23 cellular contexts compared by ENCODE assay signal in genomic region chr7:85748861-85749260, GRCh38.
A peak's percentile ranks its signal among the peaks of the same experiment; 100 is the strongest.
DNase-seq lines count a peak whose midpoint lies in the region; ATAC-seq, FAIRE-seq and TF ChIP-seq lines count a peak whose summit lies in the region.
"Had no signal": no experiment of that assay in that cellular context is flagged by ENCODE, and none has a peak within 500 bp of the region (broad histone marks: within the 10 kb centered on the region; RNA-seq: fewer than 3 reads in every experiment).

No MANE protein-coding gene starts in this region.

- H3K4me1 ChIP-seq in right lobe of liver: no peaks in the 10 kb centered on the region
- no peaks in the 10 kb centered on the region for H3K4me1 ChIP-seq in HepG2 (ENCODE audit: insufficient read depth, low read length)
- H3K4me1 ChIP-seq in transverse colon: peaks cover 0 to 8% (median 3%) of the 10 kb centered on the region in 4 donors
- H3K4me1 ChIP-seq: Caco-2, HAP-1, SJCRH30 had no signal

- TF ChIP-seq POLR2A in right lobe of liver (IDR thresholded peaks at IDR 0.05) (no peak), HepG2 (IDR thresholded peaks at IDR 0.05; ENCODE audit: insufficient read depth in 1 of 2, low read depth in 2 of 2, low read length in 2 of 2) (no peak), transverse colon (IDR thresholded peaks at IDR 0.05) (no peak)

- no TSS peak for BruUV-seq in HepG2 (replicated peaks; lab: Mats Ljungman, UMichigan)

- H3K27ac ChIP-seq in right lobe of liver: no peak overlapping the region
- no peak overlapping the region for H3K27ac ChIP-seq in HepG2 (ENCODE audit: extremely low read length, insufficient read depth, low read length)
- no peak overlapping the region for H3K27ac ChIP-seq in transverse colon
- H3K27ac ChIP-seq: GM23248, HL-60, SJCRH30 had no signal

- H3K4me3 ChIP-seq in right lobe of liver: no peak overlapping the region
- no peak overlapping the region for H3K4me3 ChIP-seq in HepG2 (replicated peaks in 1 of 3; ENCODE audit: insufficient read depth in 1 of 3, low read depth in 2 of 3, low read length in 3 of 3)
- H3K4me3 ChIP-seq in transverse colon: no peak overlapping the region
- H3K4me3 ChIP-seq: GM23248, HAP-1, SJCRH30 had no signal

- no peak overlapping the region for H3K9ac ChIP-seq in HepG2 (ENCODE audit: insufficient read depth, low read depth, low read length)
- H3K9ac ChIP-seq: GM23248 had no signal

- no peak for FAIRE-seq in HepG2 (lab: Jason Lieb, UNC)

- TF ChIP-seq CTCF in right lobe of liver (IDR thresholded peaks at IDR 0.05) (no peak), HepG2 (CRISPR knock-in tag; IDR thresholded peaks at IDR 0.05) (no peak), transverse colon (IDR thresholded peaks at IDR 0.05) (no peak), GM20000 (IDR thresholded peaks at IDR 0.05; ENCODE audit: extremely low read depth, missing control alignments) (no peak)

- no peaks in the 10 kb centered on the region for H3K9me3 ChIP-seq in right lobe of liver
- H3K9me3 ChIP-seq in HepG2 (ENCODE audit: low read length): peaks cover 23% of the 10 kb centered on the region
- H3K9me3 ChIP-seq in transverse colon: peaks cover 5 to 20% of the 10 kb centered on the region in 2 donors
- H3K9me3 ChIP-seq: HAP-1, SJCRH30 had no signal

- WGBS in right lobe of liver (ENCODE audit: insufficient coverage, low coverage, low lambda C conversion rate, missing lambda C conversion rate): 35% methylated on average over 2 of the region's 3 CpGs
- WGBS in HepG2 (ENCODE audit: low lambda C conversion rate): 0% methylated on average over 2 of the region's 3 CpGs
- WGBS in transverse colon (ENCODE audit: low coverage in 1 of 2), 2 donors: 21 to 45% methylated on average over 2 to 3 of the region's 3 CpGs

- POLR2A ChIA-PET in HepG2 (lab: Yijun Ruan, JAX): no interaction called here

- ATAC-seq in right lobe of liver (peak in 3 of 4 donors; percentile 19 to 39 (median 28)), HepG2 (no peak; the same call in 2 of the 3 replicates), GM21390 (IDR thresholded peaks at IDR 0.05; ENCODE audit: unreplicated experiment) (no peak)
- ATAC-seq: Panc1 had no signal

- CTCF ChIA-PET in HepG2 (lab: Yijun Ruan, JAX; ENCODE audit: low intra/inter-chr PET ratio, low total read pairs): interaction anchor here (0.8 kb wide), 1 partner anchor 708 kb away, joined by 3 read pairs; no protein-coding TSS in a partner anchor

- intact Hi-C loops in right lobe of liver (cut with DNase I) (no loop called here), HepG2 (cut with micrococcal nuclease; ENCODE audit: unreplicated experiment) (no loop called here), transverse colon (cut with DNase I; ENCODE audit: low total_unique reads) (no loop called here)

- H3K36me3 ChIP-seq in right lobe of liver: no peaks in the 10 kb centered on the region
- H3K36me3 ChIP-seq in HepG2 (replicated peaks in 1 of 2; ENCODE audit: control insufficient read depth in 1 of 2, insufficient read depth in 2 of 2, low read length in 2 of 2): no peaks in the 10 kb centered on the region
- no peaks in the 10 kb centered on the region for H3K36me3 ChIP-seq in transverse colon
- H3K36me3 ChIP-seq: HAP-1, SJCRH30 had no signal

- H3K4me2 ChIP-seq in HepG2 (ENCODE audit: low read depth, low read length): no peak overlapping the region

- no peak overlapping the region for H2AFZ ChIP-seq in HepG2 (ENCODE audit: low read length)
- H2AFZ ChIP-seq: GM23248 had no signal

- TF ChIP-seq EP300 in HepG2 (IDR thresholded peaks at IDR 0.05; ENCODE audit: low read depth in 2 of 2, low read length in 2 of 2) (no peak), HepG2 (CRISPR knock-in tag; IDR thresholded peaks at IDR 0.05; ENCODE audit: borderline replicate concordance) (no peak), transverse colon (IDR thresholded peaks at IDR 0.05; ENCODE audit: low read depth) (no peak)

- H3K79me2 ChIP-seq in HepG2 (ENCODE audit: insufficient read depth, low read length): no peaks in the 10 kb centered on the region

- H4K20me1 ChIP-seq in HepG2 (ENCODE audit: insufficient read depth, low read length): no peaks in the 10 kb centered on the region

- TF ChIP-seq RAD21 in HepG2 (CRISPR knock-in tag; IDR thresholded peaks at IDR 0.05): no peak

- in situ Hi-C loops in HepG2 (cut with HindIII; ENCODE audit: extremely low pct_ligation_motif_present, low pct_unique_long_range_greater_than_20kb): no loop called here
- in situ Hi-C loops in transverse colon (cut with MboI; ENCODE audit: low pct_ligation_motif_present in 1 of 4, low pct_unique_long_range_greater_than_20kb in 1 of 4, low sequenced_read_pairs in 3 of 4): no loop called here

- DNase-seq in right lobe of liver (no peak), HepG2 (ENCODE audit: low spot score) (no peak), LoVo (ENCODE audit: low spot score) (peak; percentile 53), kidney tubule cell (ENCODE audit: low spot score) (peak; percentile 2), transverse colon (peak; percentile 32), inferior parietal cortex (ENCODE audit: extremely low spot score) (no peak), GM20000 (ENCODE audit: low spot score) (no peak)
- DNase-seq: Caco-2; CD4-positive, CD25-positive, alpha-beta regulatory T cell; DMS79; KG1; NCI-H1417; NCI-H187; NCI-H2107; NCI-H345; NCI-H524 treated with DMSO at 0.1 percent for 48 hours; SJCRH30; T-helper 1 cell had no signal

- H3K27me3 ChIP-seq in right lobe of liver (no peaks in the 10 kb centered on the region), HepG2 (ENCODE audit: control insufficient read depth in 1 of 2, insufficient read depth in 2 of 2, low read length in 2 of 2) (no peaks in the 10 kb centered on the region), transverse colon (peaks cover 10% of the 10 kb centered on the region)
- H3K27me3 ChIP-seq: SJCRH30 had no signal

TF ChIP-seq in HepG2, 621 proteins besides CTCF, POLR2A, EP300 and RAD21:
- TF ChIP-seq GMEB1 (CRISPR knock-in tag; IDR thresholded peaks at IDR 0.05; ENCODE audit: borderline replicate concordance): no peak
TF ChIP-seq in HepG2: peak in this region for 0.

Comparison
In these comparisons a context has a peak if more than half of its experiments do, and no peak if none do; other contexts are left out.
1. ATAC-seq: peak in right lobe of liver (3 of 4); none in HepG2 (single experiment) and GM21390 (single experiment).
2. DNase-seq: peak in LoVo (single experiment), kidney tubule cell (single experiment) and transverse colon (single experiment); none in right lobe of liver (0 of 3), HepG2 (single experiment), inferior parietal cortex (single experiment) and GM20000 (single experiment).